8 cellular contexts compared by ENCODE assay signal in the genomic region with DNA sequence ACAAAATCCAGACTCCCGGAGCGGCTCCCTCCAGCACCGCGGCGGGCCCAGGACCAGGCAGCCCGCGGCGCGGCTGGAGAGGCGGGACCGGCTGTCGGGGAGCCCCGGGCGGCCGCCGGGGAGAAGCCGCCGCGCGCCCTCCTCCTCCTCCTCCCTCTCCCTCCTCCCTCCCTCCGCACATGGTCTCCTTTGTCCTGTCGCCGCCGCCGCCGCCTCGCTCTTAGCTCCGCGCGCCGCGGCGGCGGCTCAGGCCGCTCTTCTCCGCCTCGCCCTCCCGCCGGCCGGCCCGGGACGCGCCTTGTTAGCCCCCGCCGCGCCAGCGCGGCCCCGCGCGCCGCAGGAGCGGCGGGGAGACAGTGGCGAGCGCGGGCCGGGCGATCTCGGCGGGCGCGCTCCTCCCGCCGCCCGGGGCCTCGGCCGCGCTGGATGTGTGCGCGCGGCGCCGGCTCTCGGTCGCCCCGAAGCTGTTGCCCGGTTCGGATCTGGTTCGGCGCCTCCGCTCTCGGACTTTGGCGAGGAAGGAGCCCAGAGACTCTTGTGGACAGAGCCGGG.
DNase-seq lines count a peak whose midpoint lies in the region; ATAC-seq and TF ChIP-seq lines count a peak whose summit lies in the region.

No MANE protein-coding gene starts in this region.

- no peaks in the 10 kb centered on the region for H3K4me1 ChIP-seq in CD8-positive, alpha-beta memory T cell (ENCODE audit: insufficient read depth, low read length)
- no peaks in the 10 kb centered on the region for H3K4me1 ChIP-seq in fibroblast of lung (ENCODE audit: control insufficient read depth, extremely low read depth, insufficient read depth, low read length)

- H3K36me3 ChIP-seq in CD8-positive, alpha-beta memory T cell (ENCODE audit: insufficient read depth, low read length), result no peaks in the 10 kb centered on the region
- no peaks in the 10 kb centered on the region for H3K36me3 ChIP-seq in fibroblast of lung (ENCODE audit: control insufficient read depth, insufficient read depth, low read length)

- ATAC-seq in GM19351 (IDR thresholded peaks at IDR 0.05; ENCODE audit: unreplicated experiment) (peak; percentile 34), HG03521 (IDR thresholded peaks at IDR 0.05; ENCODE audit: unreplicated experiment) (peak; percentile 42), WTC11 (peak; percentile 11)
- peak; percentile 33 to 46 for ATAC-seq in naive thymus-derived CD8-positive, alpha-beta T cell

- no peak for TF ChIP-seq CTCF in WTC11 (IDR thresholded peaks at IDR 0.05)
- TF ChIP-seq CTCF in fibroblast of lung (conservative IDR thresholded peaks at IDR 0.05 in 1 of 2, IDR thresholded peaks at IDR 0.05 in 1 of 2; ENCODE audit: low read depth in 1 of 2, low read length in 2 of 2), result no peak
- TF ChIP-seq CTCF in Calu3 (IDR thresholded peaks at IDR 0.05; ENCODE audit: unreplicated experiment), result no peak

- POLR2A ChIA-PET in CD8-positive, alpha-beta memory T cell (lab: Charles Lee), result interaction anchor here (1.6 to 1.7 kb wide), 2 partner anchors 13 to 46 kb away, joined by 10 to 19 read pairs; no protein-coding TSS in a partner anchor
- POLR2A ChIA-PET in WTC11 (lab: Charles Lee), result interaction anchor here (1.2 to 1.9 kb wide), 3 partner anchors 99 to 864 kb away, joined by 3 to 9 read pairs (median 6); no protein-coding TSS in a partner anchor
- POLR2A ChIA-PET in naive thymus-derived CD8-positive, alpha-beta T cell (lab: Charles Lee), result no interaction called here

- peak overlapping the region; percentile 71 for H3K4me2 ChIP-seq in fibroblast of lung (ENCODE audit: extremely low read depth, insufficient read depth, low read length)

- no peaks in the 10 kb centered on the region for H3K9me3 Mint-ChIP-seq in CD8-positive, alpha-beta memory T cell
- H3K9me3 Mint-ChIP-seq in WTC11, result no peaks in the 10 kb centered on the region
- H3K9me3 Mint-ChIP-seq in naive thymus-derived CD8-positive, alpha-beta T cell, result no peaks in the 10 kb centered on the region
- no peaks in the 10 kb centered on the region for H3K9me3 Mint-ChIP-seq in Calu3 (ENCODE audit: low read depth, unreplicated experiment)

- no peaks in the 10 kb centered on the region for H3K27me3 ChIP-seq in CD8-positive, alpha-beta memory T cell (ENCODE audit: insufficient read depth, low read length, poor library complexity, severe bottlenecking)
- H3K27me3 ChIP-seq in fibroblast of lung (ENCODE audit: control insufficient read depth, insufficient read depth, low read length), result no peaks in the 10 kb centered on the region

- peak; percentile 4 to 52 (median 34) for DNase-seq in CD8-positive, alpha-beta memory T cell
- DNase-seq in WTC11 (ENCODE audit: low spot score) (no peak), fibroblast of lung (ENCODE audit: low read depth in 2 of 2) (peak; percentile 43 to 54), mesenteric fat pad (ENCODE audit: low spot score) (no peak), Calu3 (no peak)
- peak in 2 of 10 donors; percentile 15 to 32 for DNase-seq in naive thymus-derived CD8-positive, alpha-beta T cell

- H3K9ac ChIP-seq in fibroblast of lung (ENCODE audit: insufficient read depth, low read length), result peak overlapping the region; percentile 75

- H3K4me3 ChIP-seq in CD8-positive, alpha-beta memory T cell (ENCODE audit: low read length), result peak overlapping the region; percentile 51
- peak overlapping the region; percentile 81 to 89 (median 87) for H3K4me3 ChIP-seq in fibroblast of lung (replicated peaks in 1 of 4; ENCODE audit: control extremely low read depth in 1 of 4, insufficient read depth in 1 of 4, low read depth in 3 of 4, low read length in 4 of 4)

- peaks cover 4% of the 10 kb centered on the region for H3K79me2 ChIP-seq in fibroblast of lung (ENCODE audit: control insufficient read depth, insufficient read depth, low read length)

- peak overlapping the region; percentile 87 to 100 (median 95) for H3K4me3 Mint-ChIP-seq in CD8-positive, alpha-beta memory T cell
- H3K4me3 Mint-ChIP-seq in WTC11 (peak overlapping the region; percentile 95), Calu3 (ENCODE audit: low read depth, unreplicated experiment) (no peak overlapping the region)
- peak overlapping the region; percentile 76 to 94 (median 84) for H3K4me3 Mint-ChIP-seq in naive thymus-derived CD8-positive, alpha-beta T cell

- peaks cover 25 to 52% (median 38%) of the 10 kb centered on the region in 3 donors for H3K4me1 Mint-ChIP-seq in CD8-positive, alpha-beta memory T cell
- H3K4me1 Mint-ChIP-seq in WTC11, result peaks cover 6% of the 10 kb centered on the region
- peaks cover 0 to 29% (median 14%) of the 10 kb centered on the region in 4 donors for H3K4me1 Mint-ChIP-seq in naive thymus-derived CD8-positive, alpha-beta T cell
- H3K4me1 Mint-ChIP-seq in Calu3 (ENCODE audit: low read depth, unreplicated experiment), result no peaks in the 10 kb centered on the region

- no peaks in the 10 kb centered on the region for H4K20me1 ChIP-seq in fibroblast of lung (ENCODE audit: control insufficient read depth, extremely low read depth, insufficient read depth, low read length)

- CTCF ChIA-PET in CD8-positive, alpha-beta memory T cell (lab: Charles Lee), result interaction anchor here (0.8 to 1.7 kb wide), 6 partner anchors 9 to 188 kb away, joined by 3 to 8 read pairs (median 4); no protein-coding TSS in a partner anchor
- CTCF ChIA-PET in WTC11 (lab: Charles Lee) (interaction anchor here (0.6 to 1.6 kb wide), 4 partner anchors 99 to 295 kb away, joined by 3 to 7 read pairs (median 4); no protein-coding TSS in a partner anchor), Calu3 (lab: Charles Lee) (no interaction called here)

- H3K36me3 Mint-ChIP-seq in CD8-positive, alpha-beta memory T cell, result peaks cover 0 to 19% (median 8%) of the 10 kb centered on the region in 3 donors
- H3K36me3 Mint-ChIP-seq in WTC11, result no peaks in the 10 kb centered on the region
- H3K36me3 Mint-ChIP-seq in naive thymus-derived CD8-positive, alpha-beta T cell, result peaks cover 0 to 2% (median 0%) of the 10 kb centered on the region in 3 donors
- no peaks in the 10 kb centered on the region for H3K36me3 Mint-ChIP-seq in Calu3 (ENCODE audit: insufficient read depth, unreplicated experiment)

- peak overlapping the region; percentile 37 to 94 (median 82) for H3K27ac Mint-ChIP-seq in CD8-positive, alpha-beta memory T cell
- H3K27ac Mint-ChIP-seq in WTC11 (no peak overlapping the region), Calu3 (ENCODE audit: unreplicated experiment) (no peak overlapping the region)
- peak overlapping the region in 4 of 10 donors; percentile 44 to 86 (median 70) for H3K27ac Mint-ChIP-seq in naive thymus-derived CD8-positive, alpha-beta T cell

- H3K9me3 ChIP-seq in CD8-positive, alpha-beta memory T cell (ENCODE audit: low read length), result no peaks in the 10 kb centered on the region
- no peaks in the 10 kb centered on the region for H3K9me3 ChIP-seq in fibroblast of lung (ENCODE audit: control insufficient read depth, insufficient read depth, low read depth, low read length)

- peak overlapping the region; percentile 63 for H2AFZ ChIP-seq in fibroblast of lung (ENCODE audit: low read length)

- H3K27ac ChIP-seq in CD8-positive, alpha-beta memory T cell (ENCODE audit: low read depth, low read length), result peak overlapping the region; percentile 31
- H3K27ac ChIP-seq in fibroblast of lung (ENCODE audit: insufficient read depth, low read length), result peak overlapping the region; percentile 74

- no TSS peak for BruUV-seq in Calu3 (replicated peaks; lab: Mats Ljungman, UMichigan)

- peaks cover 5 to 20% of the 10 kb centered on the region in 2 donors for H3K27me3 Mint-ChIP-seq in CD8-positive, alpha-beta memory T cell
- H3K27me3 Mint-ChIP-seq in WTC11 (ENCODE audit: low read depth) (peaks cover 61% of the 10 kb centered on the region), Calu3 (ENCODE audit: unreplicated experiment) (peaks cover 16% of the 10 kb centered on the region)
- H3K27me3 Mint-ChIP-seq in naive thymus-derived CD8-positive, alpha-beta T cell, result peaks cover 17 to 42% (median 26%) of the 10 kb centered on the region in 5 donors

- intact Hi-C loops in Calu3 (cut with micrococcal nuclease; ENCODE audit: unreplicated experiment), result no loop called here

TF ChIP-seq in WTC11, 78 proteins besides CTCF, POLR2A, EP300 and RAD21:
- TF ChIP-seq ZNF423 (CRISPR knock-in tag; IDR thresholded peaks at IDR 0.05) (no peak), ZNF263 (CRISPR knock-in tag; IDR thresholded peaks at IDR 0.05; ENCODE audit: low read depth) (peak; percentile 55; the same call in 1 of the 2 replicates)

Comparison
In these comparisons a context has a peak if more than half of its experiments do, and no peak if none do; other contexts are left out.
1. DNase-seq: peak in CD8-positive, alpha-beta memory T cell (5 of 5) and fibroblast of lung (2 of 2); none in WTC11 (single experiment), mesenteric fat pad (single experiment) and Calu3 (single experiment).
2. H3K27ac Mint-ChIP-seq: peak in CD8-positive, alpha-beta memory T cell (8 of 8); none in WTC11 (single experiment) and Calu3 (single experiment).
3. Peak in every context shown above with its lines, with median percentiles within 50 percentile points of each other: ATAC-seq.